In the genomic region with DNA sequence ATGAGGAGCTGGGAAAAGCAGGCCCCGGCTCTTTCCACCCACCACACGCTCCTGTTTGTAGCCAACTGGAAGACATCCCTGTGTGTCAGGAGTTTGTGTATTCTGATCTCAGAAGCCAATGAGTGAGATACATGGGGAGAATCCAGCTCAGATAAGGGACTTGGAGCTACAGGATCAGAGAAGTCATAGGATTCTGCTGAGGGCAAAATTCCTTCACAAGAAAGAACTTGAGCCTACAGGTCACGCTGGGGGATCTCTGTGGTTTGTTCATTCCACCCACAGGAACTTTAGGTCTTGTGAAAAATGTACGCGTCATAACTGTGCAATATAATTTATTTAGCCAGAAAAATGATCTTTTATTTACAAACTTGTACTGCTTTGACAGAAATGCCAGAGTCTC, we compare ENCODE assay signal across 17 cellular contexts.
"Had no signal": no experiment of that assay in that cellular context is flagged by ENCODE, and none has a peak within 500 bp of the region (broad histone marks: within the 10 kb centered on the region; RNA-seq: fewer than 3 reads in every experiment).

No MANE protein-coding gene starts in this region.

- H2AFZ ChIP-seq: parathyroid adenoma had no signal

- H3K9ac ChIP-seq: parathyroid adenoma had no signal

- H3K27me3 ChIP-seq: colonic mucosa, esophagus squamous epithelium, neutrophil, tibial artery had no signal

- H3K79me2 ChIP-seq: parathyroid adenoma had no signal

- H3K27ac ChIP-seq: colonic mucosa, esophagus squamous epithelium, neutrophil, parathyroid adenoma, tibial artery had no signal

- DNase-seq: activated CD4-positive, CD25-positive, alpha-beta regulatory T cell treated with anti-CD3 and anti-CD28 coated beads, Interleukin-2, amount 50 U/mL, for 72 hours; activated naive CD4-positive, alpha-beta T cell treated with Interleukin-2 at 50 U/mL for 16 hours; colonic mucosa; esophagus squamous epithelium; kidney; left ventricle myocardium superior; mesendoderm; natural killer cell; stimulated activated CD4-positive, alpha-beta T cell treated with anti-CD3 and anti-CD28 coated beads, Interleukin-15, amount 100 ng/mL, for 24 hours; stimulated activated CD4-positive, alpha-beta T cell treated with anti-CD3 and anti-CD28 coated beads, Interleukin-4, amount 100 ng/mL, for 1 hour; stimulated activated naive B cell treated with anti-CD40 and anti-IgM and Interleukin-4, amounts not matched to agents 10 μg/mL and 1 μg/mL and 100 μg/mL, for 72 hours; T-helper 1 cell; T1000; tibial artery had no signal

- ATAC-seq: activated T-helper 17 cell treated with anti-CD3 and anti-CD28 coated beads, Interleukin-2, amount 50 U/mL, for 72 hours; left ventricle myocardium superior; natural killer cell; stimulated activated naive B cell treated with anti-CD40 and anti-IgM and Interleukin-4, amounts not matched to agents 10 μg/mL and 1 μg/mL and 100 μg/mL, for 72 hours had no signal

- H3K36me3 ChIP-seq: colonic mucosa, esophagus squamous epithelium, neutrophil, tibial artery had no signal

- H3K9me3 ChIP-seq: colonic mucosa, esophagus squamous epithelium, neutrophil had no signal

- H3K4me3 ChIP-seq: colonic mucosa, esophagus squamous epithelium, tibial artery had no signal

- H3K4me1 ChIP-seq: colonic mucosa, esophagus squamous epithelium, parathyroid adenoma, tibial artery had no signal
